Comparison of ENCODE assay signal across 8 cellular contexts in the genomic region with DNA sequence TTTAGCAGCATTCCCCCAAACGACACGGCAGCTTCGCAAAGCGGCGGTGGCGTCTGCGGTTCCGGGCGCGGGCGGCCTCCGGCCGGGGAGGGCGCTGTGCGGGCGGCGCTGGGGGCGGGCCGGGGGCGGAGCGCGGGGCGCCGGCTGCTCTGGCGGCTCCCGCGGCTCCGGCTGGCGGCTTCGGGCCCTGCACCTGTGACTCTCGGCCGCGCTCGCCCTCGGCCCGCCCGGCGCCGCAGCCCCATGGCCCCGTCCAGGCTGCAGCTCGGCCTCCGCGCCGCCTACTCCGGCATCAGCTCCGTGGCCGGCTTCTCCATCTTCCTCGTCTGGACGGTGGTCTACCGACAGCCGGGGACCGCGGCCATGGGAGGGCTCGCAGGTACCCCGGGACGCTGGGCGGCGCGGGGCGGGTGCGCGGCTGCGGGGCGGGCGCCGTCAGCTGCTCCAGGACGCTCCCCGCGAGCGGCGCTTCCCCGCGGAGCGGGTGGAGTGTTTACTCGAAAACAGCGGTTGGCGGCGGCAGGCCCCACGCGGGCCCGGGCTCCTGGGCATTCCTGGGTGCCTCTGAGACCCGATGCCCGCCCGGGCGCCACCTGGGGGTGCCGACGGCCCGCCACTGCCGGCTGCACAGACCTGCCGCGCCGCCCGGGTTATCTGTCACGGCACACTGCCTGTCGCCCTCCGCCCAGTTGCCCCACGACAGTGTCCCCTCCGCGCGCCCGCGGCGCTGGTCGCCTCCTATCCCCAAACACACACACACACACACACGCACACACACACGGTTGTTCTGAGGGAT. TPM values are rescaled to one million over a fixed set of nuclear protein-coding genes. Genes with fewer than 3 reads are reported as not detected.
DNase-seq lines count a peak whose midpoint lies in the region; ATAC-seq lines count a peak whose summit lies in the region.

A gene (plus strand): TSS at position 177 of the 796 bp plus-strand sequence. CDS start 67 bp downstream, at position 244.

- ATAC-seq in HG02571 (IDR thresholded peaks at IDR 0.05; ENCODE audit: unreplicated experiment) (peak; percentile 77), left colon (peak; percentile 88)

- DNase-seq in DMS79 treated with DMSO at 0.1 percent for 48 hours (lab: John Stamatoyannopoulos, UW) (peak; percentile 26), DMS79 (lab: John Stamatoyannopoulos, UW) (no peak), NCI-H1105 (lab: John Stamatoyannopoulos, UW) (peak; percentile 73), cerebellum (ENCODE audit: low spot score) (peak; percentile 92), left colon (peak; percentile 60 to 82)
- peak; percentile 35 for DNase-seq in activated CD4-positive, CD25-positive, alpha-beta regulatory T cell treated with anti-CD3 and anti-CD28 coated beads, Interleukin-2, amount 50 U/mL, for 16 hours (ENCODE audit: low read depth, low spot score)
- DNase-seq in stimulated activated CD4-positive, alpha-beta T cell treated with anti-CD3 and anti-CD28 coated beads, Interleukin-1b, Interleukin-23, amount 100 ng/mL, for 4 hours (ENCODE audit: low read depth in 2 of 2) = peak; percentile 58 to 72

- intact Hi-C loops in left colon (cut with DNase I, micrococcal nuclease) = loop anchor here in 1 of 2 donors (10.0 kb wide), 1 partner anchor 48 kb away; a partner anchor contains a TSS

RNA-seq across cellular contexts. Expression of the gene that starts here (rescaled TPM):
- total RNA-seq in cerebellum = 7.8 TPM
- total RNA-seq in left colon = 10 to 100 TPM; 18.1 to 18.9 TPM
